In the genomic region with DNA sequence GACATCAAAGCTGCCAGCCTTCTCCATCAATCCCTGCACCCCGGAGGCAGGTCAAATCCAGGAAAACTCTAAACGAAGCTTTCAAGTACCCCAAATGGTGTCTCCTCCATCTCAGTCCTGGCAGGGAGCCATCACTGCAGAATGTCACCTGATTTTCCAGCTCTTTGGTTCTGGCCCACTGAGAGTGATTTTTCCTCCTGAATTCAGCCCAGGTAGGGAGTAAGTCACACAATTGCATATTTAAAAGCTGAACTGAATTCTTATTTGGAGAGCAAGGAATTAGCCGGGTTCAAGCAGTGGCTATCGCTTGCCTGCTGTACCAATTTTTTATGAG, we compare ENCODE assay signal across 17 cellular contexts. TPM values are rescaled to one million over a fixed set of nuclear protein-coding genes. Genes with fewer than 3 reads are reported as not detected.
DNase-seq lines count a peak whose midpoint lies in the region; ATAC-seq and TF ChIP-seq lines count a peak whose summit lies in the region.
"Had no signal": no experiment of that assay in that cellular context is flagged by ENCODE, and none has a peak within 500 bp of the region (broad histone marks: within the 10 kb centered on the region; RNA-seq: fewer than 3 reads in every experiment).

No MANE protein-coding gene starts in this region.

- H3K27ac Mint-ChIP-seq in activated CD4-positive, alpha-beta memory T cell treated with anti-CD3 and anti-CD28 coated beads, Interleukin-2, amount 10 ng/mL, durations not matched to agents 7 days and 5 days: peak overlapping the region; percentile 13
- peak overlapping the region in 8 of 9 donors; percentile 5 to 78 (median 62) for H3K27ac Mint-ChIP-seq in naive thymus-derived CD4-positive, alpha-beta T cell
- H3K27ac Mint-ChIP-seq in MCF 10A (ENCODE audit: low read depth, unreplicated experiment): no peak overlapping the region
- H3K27ac Mint-ChIP-seq: endodermal cell had no signal

- peaks cover 80% of the 10 kb centered on the region for H3K4me1 ChIP-seq in DOHH2 (ENCODE audit: control insufficient read depth, low read length)
- H3K4me1 ChIP-seq in naive thymus-derived CD4-positive, alpha-beta T cell (ENCODE audit: control insufficient read depth in 2 of 2, insufficient read depth in 2 of 2, low read length in 2 of 2): peaks cover 32 to 44% of the 10 kb centered on the region in 2 donors

- H3F3A ChIP-seq in DOHH2 (ENCODE audit: control insufficient read depth, insufficient read depth): peaks cover 33% of the 10 kb centered on the region

- H3K36me3 Mint-ChIP-seq in activated CD4-positive, alpha-beta memory T cell treated with anti-CD3 and anti-CD28 coated beads, Interleukin-2, amount 10 ng/mL, durations not matched to agents 7 days and 5 days (ENCODE audit: low read depth): peaks cover 51% of the 10 kb centered on the region
- H3K36me3 Mint-ChIP-seq in naive thymus-derived CD4-positive, alpha-beta T cell: peaks cover 10 to 30% (median 21%) of the 10 kb centered on the region in 5 donors
- H3K36me3 Mint-ChIP-seq in MCF 10A (ENCODE audit: insufficient read depth, unreplicated experiment): no peaks in the 10 kb centered on the region

- TF ChIP-seq CTCF in DOHH2 (IDR thresholded peaks at IDR 0.05; ENCODE audit: low read depth, low read length, poor library complexity, severe bottlenecking) (no peak), MCF 10A (IDR thresholded peaks at IDR 0.05; ENCODE audit: unreplicated experiment) (no peak)

- peak overlapping the region; percentile 95 for H3K4me3 ChIP-seq in DOHH2 (ENCODE audit: low read length)
- H3K4me3 ChIP-seq in naive thymus-derived CD4-positive, alpha-beta T cell (ENCODE audit: low read length): no peak overlapping the region
- H3K4me3 ChIP-seq: body of pancreas had no signal

- peaks cover 69% of the 10 kb centered on the region for H3K4me1 Mint-ChIP-seq in activated CD4-positive, alpha-beta memory T cell treated with anti-CD3 and anti-CD28 coated beads, Interleukin-2, amount 10 ng/mL, durations not matched to agents 7 days and 5 days
- H3K4me1 Mint-ChIP-seq in naive thymus-derived CD4-positive, alpha-beta T cell: peaks cover 66 to 85% (median 78%) of the 10 kb centered on the region in 7 donors
- H3K4me1 Mint-ChIP-seq in MCF 10A (ENCODE audit: insufficient read depth, unreplicated experiment): no peaks in the 10 kb centered on the region

- H3K27me3 ChIP-seq in DOHH2 (ENCODE audit: control insufficient read depth, low read length): no peaks in the 10 kb centered on the region
- H3K27me3 ChIP-seq in naive thymus-derived CD4-positive, alpha-beta T cell (ENCODE audit: control insufficient read depth in 2 of 2, insufficient read depth in 2 of 2, low read length in 2 of 2): no peaks in the 10 kb centered on the region
- H3K27me3 ChIP-seq: body of pancreas had no signal

- H3K4me2 ChIP-seq in DOHH2 (ENCODE audit: low read length): peak overlapping the region; percentile 82

- H3K9me2 ChIP-seq in DOHH2 (replicated peaks; ENCODE audit: control insufficient read depth, low read length): no peaks in the 10 kb centered on the region

- no peaks in the 10 kb centered on the region for H3K9me3 Mint-ChIP-seq in activated CD4-positive, alpha-beta memory T cell treated with anti-CD3 and anti-CD28 coated beads, Interleukin-2, amount 10 ng/mL, durations not matched to agents 7 days and 5 days
- peaks cover 0 to 5% (median 0%) of the 10 kb centered on the region in 11 donors for H3K9me3 Mint-ChIP-seq in naive thymus-derived CD4-positive, alpha-beta T cell
- no peaks in the 10 kb centered on the region for H3K9me3 Mint-ChIP-seq in MCF 10A (ENCODE audit: unreplicated experiment)
- H3K9me3 Mint-ChIP-seq: endodermal cell had no signal

- no TSS peak for BruUV-seq in MCF 10A (replicated peaks; lab: Mats Ljungman, UMichigan)

- ATAC-seq in naive thymus-derived CD4-positive, alpha-beta T cell: no peak
- ATAC-seq in HG03095 (IDR thresholded peaks at IDR 0.05; ENCODE audit: unreplicated experiment): no peak
- ATAC-seq in GM19397 (IDR thresholded peaks at IDR 0.05; ENCODE audit: unreplicated experiment): no peak
- ATAC-seq: body of pancreas, HepG2 had no signal

- no peaks in the 10 kb centered on the region for H3K9me3 ChIP-seq in DOHH2 (ENCODE audit: control insufficient read depth, insufficient read depth, low read length)
- no peaks in the 10 kb centered on the region for H3K9me3 ChIP-seq in naive thymus-derived CD4-positive, alpha-beta T cell (ENCODE audit: control insufficient read depth in 2 of 3, low read length in 3 of 3)
- H3K9me3 ChIP-seq: body of pancreas, Caco-2 had no signal

- peak; percentile 22 for DNase-seq in NCI-H1105 (lab: John Stamatoyannopoulos, UW)
- no peak for DNase-seq in NCI-H1105 treated with DMSO at 0.1 percent for 48 hours (lab: John Stamatoyannopoulos, UW)
- DNase-seq in activated CD4-positive, alpha-beta memory T cell treated with anti-CD3 and anti-CD28 coated beads, Interleukin-2, amount 10 ng/mL, durations not matched to agents 7 days and 5 days: no peak
- DNase-seq in naive thymus-derived CD4-positive, alpha-beta T cell: no peak
- DNase-seq in MCF 10A (ENCODE audit: unreplicated experiment): no peak
- DNase-seq: body of pancreas, Caco-2, endodermal cell, NCI-H146, NCI-H526, occipital lobe, Right ventricle myocardium superior, small intestine had no signal

- CTCF ChIA-PET in activated CD4-positive, alpha-beta memory T cell treated with anti-CD3 and anti-CD28 coated beads, Interleukin-2, amount 10 ng/mL, durations not matched to agents 7 days and 5 days (lab: Charles Lee): interaction anchor here (2.4 kb wide), 1 partner anchor 218 kb away, joined by 6 read pairs; no protein-coding TSS in a partner anchor
- CTCF ChIA-PET in naive thymus-derived CD4-positive, alpha-beta T cell (lab: Charles Lee): interaction anchor here (1.5 kb wide), 1 partner anchor 26 kb away, joined by 4 read pairs; no protein-coding TSS in a partner anchor
- CTCF ChIA-PET in MCF 10A (lab: Yijun Ruan, JAX): no interaction called here

- peak overlapping the region; percentile 95 for H3K27ac ChIP-seq in DOHH2 (ENCODE audit: low read depth, low read length)
- H3K27ac ChIP-seq in naive thymus-derived CD4-positive, alpha-beta T cell (ENCODE audit: low read depth, low read length): no peak overlapping the region
- H3K27ac ChIP-seq: body of pancreas had no signal

- H3K4me3 Mint-ChIP-seq in activated CD4-positive, alpha-beta memory T cell treated with anti-CD3 and anti-CD28 coated beads, Interleukin-2, amount 10 ng/mL, durations not matched to agents 7 days and 5 days: no peak overlapping the region
- peak overlapping the region in 7 of 10 donors; percentile 21 to 73 (median 27) for H3K4me3 Mint-ChIP-seq in naive thymus-derived CD4-positive, alpha-beta T cell
- H3K4me3 Mint-ChIP-seq in MCF 10A (ENCODE audit: unreplicated experiment): no peak overlapping the region
- H3K4me3 Mint-ChIP-seq: endodermal cell had no signal

- peaks cover 52% of the 10 kb centered on the region for H4K20me1 ChIP-seq in DOHH2 (ENCODE audit: control insufficient read depth, insufficient read depth, low read depth, low read length)

- H3K79me2 ChIP-seq in DOHH2 (ENCODE audit: control insufficient read depth, low read length): peaks cover 99% of the 10 kb centered on the region

- peaks cover 98% of the 10 kb centered on the region for H3K36me3 ChIP-seq in DOHH2 (ENCODE audit: control insufficient read depth, low read length)
- H3K36me3 ChIP-seq in naive thymus-derived CD4-positive, alpha-beta T cell (ENCODE audit: control insufficient read depth in 2 of 3, insufficient read depth in 3 of 3, low read length in 3 of 3): peaks cover 0 to 16% (median 0%) of the 10 kb centered on the region in 3 experiments

- POLR2A ChIA-PET in activated CD4-positive, alpha-beta memory T cell treated with anti-CD3 and anti-CD28 coated beads, Interleukin-2, amount 10 ng/mL, durations not matched to agents 7 days and 5 days (lab: Charles Lee): interaction anchor here (0.6 to 1.1 kb wide), 3 partner anchors 9 to 19 kb away, joined by 3 read pairs; no protein-coding TSS in a partner anchor
- POLR2A ChIA-PET in naive thymus-derived CD4-positive, alpha-beta T cell (lab: Charles Lee): interaction anchor here (1.4 to 1.8 kb wide), 2 partner anchors 12 to 39 kb away, joined by 3 to 4 read pairs; no protein-coding TSS in a partner anchor
- POLR2A ChIA-PET in MCF 10A (lab: Yijun Ruan, JAX): no interaction called here

- intact Hi-C loops in naive thymus-derived CD4-positive, alpha-beta T cell (cut with micrococcal nuclease): no loop called here
- intact Hi-C loops in MCF 10A (cut with micrococcal nuclease): no loop called here

- no peaks in the 10 kb centered on the region for H3K27me3 Mint-ChIP-seq in activated CD4-positive, alpha-beta memory T cell treated with anti-CD3 and anti-CD28 coated beads, Interleukin-2, amount 10 ng/mL, durations not matched to agents 7 days and 5 days
- no peaks in the 10 kb centered on the region for H3K27me3 Mint-ChIP-seq in naive thymus-derived CD4-positive, alpha-beta T cell
- H3K27me3 Mint-ChIP-seq in MCF 10A (ENCODE audit: insufficient read depth, unreplicated experiment): no peaks in the 10 kb centered on the region

RNA-seq across cellular contexts. Expression of a gene that starts 5.3 kb away (rescaled TPM):
- 10 to 100 TPM; 74.9 to 75.1 TPM for total RNA-seq in activated CD4-positive, alpha-beta memory T cell treated with anti-CD3 and anti-CD28 coated beads, Interleukin-2, amount 10 ng/mL, durations not matched to agents 7 days and 5 days
- 10 to 100 TPM; 51.1 to 68.8 (median 61.5) TPM for total RNA-seq in naive thymus-derived CD4-positive, alpha-beta T cell
- 10 to 100 TPM; 44.8 to 53.2 TPM for polyA plus RNA-seq in naive thymus-derived CD4-positive, alpha-beta T cell
- total RNA-seq in MCF 10A (2022): 2.1 and 4.5 TPM in 2 replicates
- total RNA-seq: HepG2 had no signal
- polyA plus RNA-seq: HepG2 had no signal

Comparison
In these comparisons a context has a peak if more than half of its experiments do, and no peak if none do; other contexts are left out.
1. H3K4me3 Mint-ChIP-seq: peak in naive thymus-derived CD4-positive, alpha-beta T cell (7 of 10); none in activated CD4-positive, alpha-beta memory T cell treated with anti-CD3 and anti-CD28 coated beads, Interleukin-2, amount 10 ng/mL, durations not matched to agents 7 days and 5 days (single experiment) and MCF 10A (single experiment).